In the genomic region with DNA sequence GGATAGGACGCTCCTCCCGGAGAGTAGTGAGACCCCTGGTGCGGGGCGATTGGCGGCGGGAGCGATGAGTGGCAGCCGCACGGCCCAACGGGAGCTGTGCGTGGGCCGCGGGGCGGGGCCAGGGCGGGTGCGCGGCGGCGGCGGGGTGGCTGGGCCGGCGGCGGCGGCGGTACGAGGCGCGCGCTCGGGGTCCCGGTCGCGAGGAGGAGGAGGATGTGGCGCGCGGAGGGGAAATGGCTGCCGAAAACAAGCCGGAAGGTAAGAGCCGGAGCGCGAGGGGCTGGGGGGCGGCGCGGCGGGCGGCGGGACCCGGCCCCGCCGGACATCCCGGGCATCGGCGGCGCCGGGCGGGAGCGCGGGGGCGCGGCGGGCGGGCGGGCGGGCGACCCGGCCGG, we compare ENCODE assay signal across 8 cellular contexts. TPM values are rescaled to one million over a fixed set of nuclear protein-coding genes. Genes with fewer than 3 reads are reported as not detected.
A peak's percentile ranks its signal among the peaks of the same experiment; 100 is the strongest.
DNase-seq lines count a peak whose midpoint lies in the region; ATAC-seq and TF ChIP-seq lines count a peak whose summit lies in the region.

Gene CAMTA1 (plus strand): TSS at position 137 of the 395 bp plus-strand sequence. CDS start 77 bp downstream, at position 214.

- peaks cover 6% of the 10 kb centered on the region; the same call in 1 of the 2 replicates for H3K4me1 ChIP-seq in GM23248 (ENCODE audit: insufficient read depth)

- H3K36me3 Mint-ChIP-seq in natural killer cell = no peaks in the 10 kb centered on the region

- no peaks in the 10 kb centered on the region for H3K36me3 ChIP-seq in GM23248 (ENCODE audit: low read depth)

- peaks cover 41 to 47% of the 10 kb centered on the region in 2 donors for H3K4me1 Mint-ChIP-seq in natural killer cell

- in situ Hi-C loops in GM23248 (cut with MboI) (loop anchor here (25.0 kb wide), 1 partner anchor 427 kb away; no protein-coding TSS in a partner anchor), endometrial microvascular endothelial cells (cut with HindIII; ENCODE audit: inconsistent ontology term, low pct_unique_long_range_greater_than_20kb, low sequenced_read_pairs) (no loop called here)

- H3K27ac Mint-ChIP-seq in natural killer cell = peak within 1 kb of the TSS; percentile 90 to 97

- H3K4me3 Mint-ChIP-seq in natural killer cell = peak within 1 kb of the TSS; percentile 96

- intact Hi-C loops in natural killer cell (cut with micrococcal nuclease) = loop anchor here (5.0 to 10.0 kb wide), 3 partner anchors 83 to 999 kb away; partner anchors contain the start of genes DNAJC11, KLHL21 and PER3

- H3K9me3 Mint-ChIP-seq in natural killer cell = no peaks in the 10 kb centered on the region

- no peaks in the 10 kb centered on the region for H3K27me3 Mint-ChIP-seq in natural killer cell (ENCODE audit: low read depth in 2 of 2)

- H3K27ac ChIP-seq in C4-2B (peak within 1 kb of the TSS; percentile 89), GM23248 (peak within 1 kb of the TSS; percentile 95)

- ATAC-seq in natural killer cell = peak in 1 of 3 donors; percentile 79

- H2AFZ ChIP-seq in GM23248 = peak within 1 kb of the TSS; percentile 91

- H3K9me3 ChIP-seq in GM23248 (ENCODE audit: low read depth) = no peaks in the 10 kb centered on the region

- peaks cover 45% of the 10 kb centered on the region for H3K79me2 ChIP-seq in GM23248 (ENCODE audit: insufficient read depth)

- H3K9me2 ChIP-seq in GM23248 (ENCODE audit: insufficient read depth) = no peaks in the 10 kb centered on the region

- H3K9ac ChIP-seq in GM23248 = peak within 1 kb of the TSS; percentile 94

- DNase-seq in GM23248 (no peak), natural killer cell (no peak), LoVo (ENCODE audit: low spot score) (no peak), OCI-M2 (lab: John Stamatoyannopoulos, UW; ENCODE audit: unreplicated experiment) (no peak), 8988T (no peak)

- H4K20me1 ChIP-seq in GM23248 (ENCODE audit: insufficient read depth) = no peaks in the 10 kb centered on the region

- no peaks in the 10 kb centered on the region for H3K27me3 ChIP-seq in GM23248 (replicated peaks; ENCODE audit: insufficient read depth)

- 0 to 1% methylated on average over 14 to 42 of the region's 67 CpGs for WGBS in GM23248 (ENCODE audit: low coverage in 1 of 2, low lambda C conversion rate in 2 of 2, missing lambda C conversion rate in 2 of 2), 2 experiments

- H3F3A ChIP-seq in GM23248 (ENCODE audit: insufficient read depth) = peaks cover 12% of the 10 kb centered on the region; the same call in 1 of the 2 replicates

- peak within 1 kb of the TSS; percentile 99 for H3K4me2 ChIP-seq in GM23248 (ENCODE audit: unreplicated experiment)

- no peak for TF ChIP-seq CTCF in C4-2B (conservative IDR thresholded peaks at IDR 0.05)
- no peak for TF ChIP-seq CTCF in natural killer cell (IDR thresholded peaks at IDR 0.05)

- H3K4me3 ChIP-seq in GM23248 = peak within 1 kb of the TSS; percentile 94

TF ChIP-seq in PFSK-1, 5 proteins besides CTCF, POLR2A, EP300 and RAD21:
- no peak for TF ChIP-seq TAF1 (IDR thresholded peaks at IDR 0.05; ENCODE audit: borderline replicate concordance, insufficient read depth, low read length)
- TF ChIP-seq FOXP2 (optimal IDR thresholded peaks at IDR 0.05; ENCODE audit: borderline replicate concordance, extremely low read depth, extremely low read length, insufficient read depth) = peak; percentile 11

RNA-seq across cellular contexts. Expression of gene CAMTA1, which starts in this region (rescaled TPM):
- 50.1 and 86.8 TPM in 2 replicates for total RNA-seq in GM23248 (2014; rRNA removed; shearing (Covaris generic))
- polyA plus RNA-seq in GM23248 (2016; fragmentation: Nextera tagmentation; extraction: Ambion mirVana) = 159 and 165 TPM in 2 replicates
- polyA plus RNA-seq in PFSK-1 (2012; ENCODE audit: insufficient read length, low read depth) = 96.3 TPM
- total RNA-seq in endometrial microvascular endothelial cells (ENCODE audit: inconsistent ontology term) (89.0 TPM), natural killer cell (10 to 100 TPM; 40.6 to 53.3 (median 44.9) TPM)
